3 cellular contexts compared by ENCODE assay signal in the genomic region with DNA sequence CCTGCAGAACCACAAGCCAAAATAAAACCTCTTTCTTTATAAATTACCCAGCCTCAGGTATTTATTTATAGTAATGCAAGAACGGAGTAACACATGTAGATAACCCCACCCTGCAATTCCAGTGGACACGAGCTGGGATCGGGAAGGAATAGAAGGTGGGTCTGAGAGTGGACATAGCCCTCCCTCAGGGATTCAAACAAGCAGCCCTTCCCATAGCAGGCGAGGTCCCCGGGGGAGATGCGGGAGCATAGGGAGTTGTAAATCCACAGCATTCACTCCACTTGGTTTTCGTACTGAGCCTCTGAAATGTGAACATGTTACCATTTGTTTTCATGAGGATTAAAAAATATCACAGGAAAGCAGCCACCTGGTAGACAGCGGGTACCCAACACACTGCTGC.
TF ChIP-seq lines count a peak whose summit lies in the region.

No MANE protein-coding gene starts in this region.

TF ChIP-seq in H1, 55 proteins besides CTCF, POLR2A, EP300 and RAD21:
- TF ChIP-seq, protein P1, sequence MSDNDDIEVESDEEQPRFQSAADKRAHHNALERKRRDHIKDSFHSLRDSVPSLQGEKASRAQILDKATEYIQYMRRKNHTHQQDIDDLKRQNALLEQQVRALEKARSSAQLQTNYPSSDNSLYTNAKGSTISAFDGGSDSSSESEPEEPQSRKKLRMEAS (IDR thresholded peaks at IDR 0.05) = no peak
- TF ChIP-seq GTF2F1 (IDR thresholded peaks at IDR 0.05; ENCODE audit: borderline replicate concordance, low read depth, low read length) (no peak), POLR2AphosphoS5 (IDR thresholded peaks at IDR 0.05; ENCODE audit: low read depth, low read length) (no peak), SUZ12 (IDR thresholded peaks at IDR 0.05; ENCODE audit: low read length) (no peak), NANOG (IDR thresholded peaks at IDR 0.05; ENCODE audit: insufficient read depth, low read depth, low read length, poor library complexity, severe bottlenecking) (no peak), TEAD4 (IDR thresholded peaks at IDR 0.05; ENCODE audit: low read depth, low read length) (no peak), KDM4A (IDR thresholded peaks at IDR 0.05; ENCODE audit: low read depth, low read length, severe bottlenecking) (no peak), SP1 (IDR thresholded peaks at IDR 0.05; ENCODE audit: low read depth, low read length) (no peak), EGR1 (IDR thresholded peaks at IDR 0.05; ENCODE audit: borderline replicate concordance, low read depth, low read length) (no peak), TAF1 (IDR thresholded peaks at IDR 0.05; ENCODE audit: low read depth, low read length) (no peak)

TF ChIP-seq in HepG2, 621 proteins besides CTCF, POLR2A, EP300 and RAD21:
- TF ChIP-seq, protein P2, sequence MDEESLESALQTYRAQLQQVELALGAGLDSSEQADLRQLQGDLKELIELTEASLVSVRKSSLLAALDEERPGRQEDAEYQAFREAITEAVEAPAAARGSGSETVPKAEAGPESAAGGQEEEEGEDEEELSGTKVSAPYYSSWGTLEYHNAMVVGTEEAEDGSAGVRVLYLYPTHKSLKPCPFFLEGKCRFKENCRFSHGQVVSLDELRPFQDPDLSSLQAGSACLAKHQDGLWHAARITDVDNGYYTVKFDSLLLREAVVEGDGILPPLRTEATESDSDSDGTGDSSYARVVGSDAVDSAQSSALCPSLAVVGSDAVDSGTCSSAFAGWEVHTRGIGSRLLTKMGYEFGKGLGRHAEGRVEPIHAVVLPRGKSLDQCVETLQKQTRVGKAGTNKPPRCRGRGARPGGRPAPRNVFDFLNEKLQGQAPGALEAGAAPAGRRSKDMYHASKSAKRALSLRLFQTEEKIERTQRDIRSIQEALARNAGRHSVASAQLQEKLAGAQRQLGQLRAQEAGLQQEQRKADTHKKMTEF (CRISPR knock-in tag; IDR thresholded peaks at IDR 0.05) = no peak
TF ChIP-seq in HepG2: peak in this region for 0.

TF ChIP-seq in WTC11, 78 proteins besides CTCF, POLR2A, EP300 and RAD21:
- TF ChIP-seq MXD4 (CRISPR knock-in tag; IDR thresholded peaks at IDR 0.05; ENCODE audit: borderline replicate concordance) = no peak
- no peak for TF ChIP-seq IRF2 (CRISPR knock-in tag; IDR thresholded peaks at IDR 0.05; ENCODE audit: borderline replicate concordance, low read depth)
- TF ChIP-seq, protein P3, sequence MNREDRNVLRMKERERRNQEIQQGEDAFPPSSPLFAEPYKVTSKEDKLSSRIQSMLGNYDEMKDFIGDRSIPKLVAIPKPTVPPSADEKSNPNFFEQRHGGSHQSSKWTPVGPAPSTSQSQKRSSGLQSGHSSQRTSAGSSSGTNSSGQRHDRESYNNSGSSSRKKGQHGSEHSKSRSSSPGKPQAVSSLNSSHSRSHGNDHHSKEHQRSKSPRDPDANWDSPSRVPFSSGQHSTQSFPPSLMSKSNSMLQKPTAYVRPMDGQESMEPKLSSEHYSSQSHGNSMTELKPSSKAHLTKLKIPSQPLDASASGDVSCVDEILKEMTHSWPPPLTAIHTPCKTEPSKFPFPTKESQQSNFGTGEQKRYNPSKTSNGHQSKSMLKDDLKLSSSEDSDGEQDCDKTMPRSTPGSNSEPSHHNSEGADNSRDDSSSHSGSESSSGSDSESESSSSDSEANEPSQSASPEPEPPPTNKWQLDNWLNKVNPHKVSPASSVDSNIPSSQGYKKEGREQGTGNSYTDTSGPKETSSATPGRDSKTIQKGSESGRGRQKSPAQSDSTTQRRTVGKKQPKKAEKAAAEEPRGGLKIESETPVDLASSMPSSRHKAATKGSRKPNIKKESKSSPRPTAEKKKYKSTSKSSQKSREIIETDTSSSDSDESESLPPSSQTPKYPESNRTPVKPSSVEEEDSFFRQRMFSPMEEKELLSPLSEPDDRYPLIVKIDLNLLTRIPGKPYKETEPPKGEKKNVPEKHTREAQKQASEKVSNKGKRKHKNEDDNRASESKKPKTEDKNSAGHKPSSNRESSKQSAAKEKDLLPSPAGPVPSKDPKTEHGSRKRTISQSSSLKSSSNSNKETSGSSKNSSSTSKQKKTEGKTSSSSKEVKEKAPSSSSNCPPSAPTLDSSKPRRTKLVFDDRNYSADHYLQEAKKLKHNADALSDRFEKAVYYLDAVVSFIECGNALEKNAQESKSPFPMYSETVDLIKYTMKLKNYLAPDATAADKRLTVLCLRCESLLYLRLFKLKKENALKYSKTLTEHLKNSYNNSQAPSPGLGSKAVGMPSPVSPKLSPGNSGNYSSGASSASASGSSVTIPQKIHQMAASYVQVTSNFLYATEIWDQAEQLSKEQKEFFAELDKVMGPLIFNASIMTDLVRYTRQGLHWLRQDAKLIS (CRISPR knock-in tag; IDR thresholded peaks at IDR 0.05; ENCODE audit: borderline replicate concordance) = no peak
- TF ChIP-seq, protein P4, sequence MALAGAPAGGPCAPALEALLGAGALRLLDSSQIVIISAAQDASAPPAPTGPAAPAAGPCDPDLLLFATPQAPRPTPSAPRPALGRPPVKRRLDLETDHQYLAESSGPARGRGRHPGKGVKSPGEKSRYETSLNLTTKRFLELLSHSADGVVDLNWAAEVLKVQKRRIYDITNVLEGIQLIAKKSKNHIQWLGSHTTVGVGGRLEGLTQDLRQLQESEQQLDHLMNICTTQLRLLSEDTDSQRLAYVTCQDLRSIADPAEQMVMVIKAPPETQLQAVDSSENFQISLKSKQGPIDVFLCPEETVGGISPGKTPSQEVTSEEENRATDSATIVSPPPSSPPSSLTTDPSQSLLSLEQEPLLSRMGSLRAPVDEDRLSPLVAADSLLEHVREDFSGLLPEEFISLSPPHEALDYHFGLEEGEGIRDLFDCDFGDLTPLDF (CRISPR knock-in tag; IDR thresholded peaks at IDR 0.05) = no peak
- TF ChIP-seq, protein P5, sequence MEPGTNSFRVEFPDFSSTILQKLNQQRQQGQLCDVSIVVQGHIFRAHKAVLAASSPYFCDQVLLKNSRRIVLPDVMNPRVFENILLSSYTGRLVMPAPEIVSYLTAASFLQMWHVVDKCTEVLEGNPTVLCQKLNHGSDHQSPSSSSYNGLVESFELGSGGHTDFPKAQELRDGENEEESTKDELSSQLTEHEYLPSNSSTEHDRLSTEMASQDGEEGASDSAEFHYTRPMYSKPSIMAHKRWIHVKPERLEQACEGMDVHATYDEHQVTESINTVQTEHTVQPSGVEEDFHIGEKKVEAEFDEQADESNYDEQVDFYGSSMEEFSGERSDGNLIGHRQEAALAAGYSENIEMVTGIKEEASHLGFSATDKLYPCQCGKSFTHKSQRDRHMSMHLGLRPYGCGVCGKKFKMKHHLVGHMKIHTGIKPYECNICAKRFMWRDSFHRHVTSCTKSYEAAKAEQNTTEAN (CRISPR knock-in tag; IDR thresholded peaks at IDR 0.05) = no peak
- TF ChIP-seq, protein P6, sequence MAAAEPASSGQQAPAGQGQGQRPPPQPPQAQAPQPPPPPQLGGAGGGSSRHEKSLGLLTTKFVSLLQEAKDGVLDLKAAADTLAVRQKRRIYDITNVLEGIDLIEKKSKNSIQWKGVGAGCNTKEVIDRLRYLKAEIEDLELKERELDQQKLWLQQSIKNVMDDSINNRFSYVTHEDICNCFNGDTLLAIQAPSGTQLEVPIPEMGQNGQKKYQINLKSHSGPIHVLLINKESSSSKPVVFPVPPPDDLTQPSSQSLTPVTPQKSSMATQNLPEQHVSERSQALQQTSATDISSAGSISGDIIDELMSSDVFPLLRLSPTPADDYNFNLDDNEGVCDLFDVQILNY (CRISPR knock-in tag; IDR thresholded peaks at IDR 0.05) = no peak
- TF ChIP-seq SMAD4 (CRISPR knock-in tag; IDR thresholded peaks at IDR 0.05) = no peak
- no peak for TF ChIP-seq TCF7 (CRISPR knock-in tag; IDR thresholded peaks at IDR 0.05; ENCODE audit: low read depth)
- TF ChIP-seq, protein P7, sequence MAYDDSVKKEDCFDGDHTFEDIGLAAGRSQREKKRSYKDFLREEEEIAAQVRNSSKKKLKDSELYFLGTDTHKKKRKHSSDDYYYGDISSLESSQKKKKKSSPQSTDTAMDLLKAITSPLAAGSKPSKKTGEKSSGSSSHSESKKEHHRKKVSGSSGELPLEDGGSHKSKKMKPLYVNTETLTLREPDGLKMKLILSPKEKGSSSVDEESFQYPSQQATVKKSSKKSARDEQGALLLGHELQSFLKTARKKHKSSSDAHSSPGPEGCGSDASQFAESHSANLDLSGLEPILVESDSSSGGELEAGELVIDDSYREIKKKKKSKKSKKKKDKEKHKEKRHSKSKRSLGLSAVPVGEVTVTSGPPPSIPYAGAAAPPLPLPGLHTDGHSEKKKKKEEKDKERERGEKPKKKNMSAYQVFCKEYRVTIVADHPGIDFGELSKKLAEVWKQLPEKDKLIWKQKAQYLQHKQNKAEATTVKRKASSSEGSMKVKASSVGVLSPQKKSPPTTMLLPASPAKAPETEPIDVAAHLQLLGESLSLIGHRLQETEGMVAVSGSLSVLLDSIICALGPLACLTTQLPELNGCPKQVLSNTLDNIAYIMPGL (CRISPR knock-in tag; IDR thresholded peaks at IDR 0.05) = no peak
- no peak for TF ChIP-seq RELA (CRISPR knock-in tag; IDR thresholded peaks at IDR 0.05; ENCODE audit: borderline replicate concordance)
- TF ChIP-seq CREM (CRISPR knock-in tag; IDR thresholded peaks at IDR 0.05) = no peak
- TF ChIP-seq, protein P8, sequence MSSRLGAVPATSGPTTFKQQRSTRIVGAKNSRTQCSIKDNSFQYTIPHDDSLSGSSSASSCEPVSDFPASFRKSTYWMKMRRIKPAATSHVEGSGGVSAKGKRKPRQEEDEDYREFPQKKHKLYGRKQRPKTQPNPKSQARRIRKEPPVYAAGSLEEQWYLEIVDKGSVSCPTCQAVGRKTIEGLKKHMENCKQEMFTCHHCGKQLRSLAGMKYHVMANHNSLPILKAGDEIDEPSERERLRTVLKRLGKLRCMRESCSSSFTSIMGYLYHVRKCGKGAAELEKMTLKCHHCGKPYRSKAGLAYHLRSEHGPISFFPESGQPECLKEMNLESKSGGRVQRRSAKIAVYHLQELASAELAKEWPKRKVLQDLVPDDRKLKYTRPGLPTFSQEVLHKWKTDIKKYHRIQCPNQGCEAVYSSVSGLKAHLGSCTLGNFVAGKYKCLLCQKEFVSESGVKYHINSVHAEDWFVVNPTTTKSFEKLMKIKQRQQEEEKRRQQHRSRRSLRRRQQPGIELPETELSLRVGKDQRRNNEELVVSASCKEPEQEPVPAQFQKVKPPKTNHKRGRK (CRISPR knock-in tag; IDR thresholded peaks at IDR 0.05; ENCODE audit: borderline replicate concordance) = no peak
- no peak for TF ChIP-seq ELF4 (CRISPR knock-in tag; IDR thresholded peaks at IDR 0.05; ENCODE audit: low read depth)
- TF ChIP-seq, protein P9, sequence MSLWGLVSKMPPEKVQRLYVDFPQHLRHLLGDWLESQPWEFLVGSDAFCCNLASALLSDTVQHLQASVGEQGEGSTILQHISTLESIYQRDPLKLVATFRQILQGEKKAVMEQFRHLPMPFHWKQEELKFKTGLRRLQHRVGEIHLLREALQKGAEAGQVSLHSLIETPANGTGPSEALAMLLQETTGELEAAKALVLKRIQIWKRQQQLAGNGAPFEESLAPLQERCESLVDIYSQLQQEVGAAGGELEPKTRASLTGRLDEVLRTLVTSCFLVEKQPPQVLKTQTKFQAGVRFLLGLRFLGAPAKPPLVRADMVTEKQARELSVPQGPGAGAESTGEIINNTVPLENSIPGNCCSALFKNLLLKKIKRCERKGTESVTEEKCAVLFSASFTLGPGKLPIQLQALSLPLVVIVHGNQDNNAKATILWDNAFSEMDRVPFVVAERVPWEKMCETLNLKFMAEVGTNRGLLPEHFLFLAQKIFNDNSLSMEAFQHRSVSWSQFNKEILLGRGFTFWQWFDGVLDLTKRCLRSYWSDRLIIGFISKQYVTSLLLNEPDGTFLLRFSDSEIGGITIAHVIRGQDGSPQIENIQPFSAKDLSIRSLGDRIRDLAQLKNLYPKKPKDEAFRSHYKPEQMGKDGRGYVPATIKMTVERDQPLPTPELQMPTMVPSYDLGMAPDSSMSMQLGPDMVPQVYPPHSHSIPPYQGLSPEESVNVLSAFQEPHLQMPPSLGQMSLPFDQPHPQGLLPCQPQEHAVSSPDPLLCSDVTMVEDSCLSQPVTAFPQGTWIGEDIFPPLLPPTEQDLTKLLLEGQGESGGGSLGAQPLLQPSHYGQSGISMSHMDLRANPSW (CRISPR knock-in tag; conservative IDR thresholded peaks at IDR 0.05; ENCODE audit: low read depth) = no peak
